Comparison of ENCODE assay signal across 8 cellular contexts in the genomic region with DNA sequence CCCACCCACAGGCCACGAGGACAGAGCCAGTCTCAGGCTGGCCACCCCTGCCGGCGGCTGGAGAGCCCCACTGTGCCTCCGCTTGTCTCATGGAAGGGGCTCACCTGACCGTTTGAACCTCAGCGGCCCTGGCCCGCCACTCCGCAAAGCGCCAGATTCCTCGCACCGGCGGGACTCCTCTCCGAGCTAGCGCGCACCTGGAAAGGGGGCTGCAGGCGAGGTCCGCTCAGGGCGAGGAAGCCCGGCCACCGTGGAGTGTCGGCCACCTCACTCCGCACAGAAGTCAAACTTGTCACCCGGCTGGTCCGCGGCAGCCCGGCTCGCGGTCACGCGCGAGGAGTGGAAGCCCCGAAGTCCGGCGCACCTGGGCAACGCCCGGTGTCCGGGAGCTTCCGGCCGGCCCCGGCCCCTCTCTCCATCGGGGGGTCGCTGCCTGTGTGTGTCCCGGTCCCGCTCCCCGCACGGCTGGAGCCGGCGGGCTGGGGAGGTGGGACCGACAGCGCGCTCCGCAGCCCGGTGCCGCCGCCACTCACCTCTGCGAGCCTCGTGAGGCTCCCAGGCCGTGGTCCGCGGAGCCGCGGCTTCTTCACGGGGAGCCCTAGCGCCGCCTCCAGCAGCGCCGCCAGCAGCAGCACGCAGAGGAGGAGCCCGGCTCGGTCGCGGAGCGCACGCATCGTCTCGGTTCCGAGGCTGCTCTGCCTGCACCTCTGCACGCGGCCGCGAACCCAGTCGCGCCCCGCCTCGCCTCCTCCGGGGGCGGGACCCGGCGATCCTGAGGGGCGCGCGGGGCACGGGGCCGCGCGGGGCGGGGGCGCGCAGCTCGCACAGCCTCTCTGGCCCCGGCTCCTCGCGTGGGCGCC. TPM values are rescaled to one million over a fixed set of nuclear protein-coding genes. Genes with fewer than 3 reads are reported as not detected.
DNase-seq lines count a peak whose midpoint lies in the region; ATAC-seq, FAIRE-seq and TF ChIP-seq lines count a peak whose summit lies in the region.

A gene (minus strand): TSS at position 697 of the 860 bp plus-strand sequence. CDS start 23 bp downstream, at position 674.

- BruUV-seq in GM12878 (replicated peaks; lab: Mats Ljungman, UMichigan): no TSS peak

- H3K9ac ChIP-seq in SU-DHL-6 (ENCODE audit: low read length) (peak within 1 kb of the TSS; percentile 47), GM12878 (ENCODE audit: control insufficient read depth, insufficient read depth, low read length) (no peak within 1 kb of the TSS; the same call in 1 of the 2 replicates)

- H3K27ac ChIP-seq in SU-DHL-6 (ENCODE audit: low read depth, low read length) (no peak within 1 kb of the TSS), GM12878 (ENCODE audit: control insufficient read depth, insufficient read depth) (no peak within 1 kb of the TSS)

- H3K27me3 ChIP-seq in SU-DHL-6 (ENCODE audit: low read length) (no peaks in the 10 kb centered on the region), GM12878 (replicated peaks in 1 of 2; ENCODE audit: control insufficient read depth in 2 of 2, insufficient read depth in 2 of 2, low read length in 1 of 2) (peaks cover 8% of the 10 kb centered on the region in 2 experiments; a peak in 3 of 4 replicates)

- no peaks in the 10 kb centered on the region for H3K9me2 ChIP-seq in SU-DHL-6 (replicated peaks; ENCODE audit: insufficient read depth, low read length)

- no peak for FAIRE-seq in GM12878 (lab: Jason Lieb, UNC)

- no peak for TF ChIP-seq POLR2A in GM12878 (IDR thresholded peaks at IDR 0.05; ENCODE audit: low read depth, low read length)

- H3K27me3 Mint-ChIP-seq in immature natural killer cell (ENCODE audit: low read depth in 3 of 3): peaks cover 7 to 12% (median 11%) of the 10 kb centered on the region in 3 donors

- peaks cover 0 to 3% (median 0%) of the 10 kb centered on the region in 6 donors for H3K9me3 Mint-ChIP-seq in immature natural killer cell

- POLR2A ChIA-PET in GM12878 (lab: Charles Lee): no interaction called here

- TF ChIP-seq EP300 in GM12878 (IDR thresholded peaks at IDR 0.05; ENCODE audit: borderline replicate concordance in 1 of 2, control insufficient read depth in 1 of 2, low read depth in 2 of 2, low read length in 2 of 2): no peak

- peaks cover 11% of the 10 kb centered on the region for H3K4me1 ChIP-seq in GM12878 (ENCODE audit: control insufficient read depth, insufficient read depth, low read length)

- H3K36me3 Mint-ChIP-seq in immature natural killer cell: peaks cover 0 to 10% (median 5%) of the 10 kb centered on the region in 3 donors

- WGBS in GM12878 (ENCODE audit: insufficient coverage, insufficient replicate concordance, low lambda C conversion rate, missing lambda C conversion rate): 8% methylated on average over 65 of the region's 104 CpGs

- H3K4me3 ChIP-seq in SU-DHL-6 (ENCODE audit: insufficient read depth, low read length, poor library complexity, severe bottlenecking) (peak within 1 kb of the TSS; percentile 54), GM12878 (peak within 1 kb of the TSS; percentile 63)

- SMC1A ChIA-PET in GM12878 (lab: Charles Lee; ENCODE audit: uncharacterized antibody, unreplicated experiment): no interaction called here

- intact Hi-C loops in GM12878 (cut with micrococcal nuclease; ENCODE audit: unreplicated experiment): no loop called here

- TF ChIP-seq CTCF in SU-DHL-6 (IDR thresholded peaks at IDR 0.05; ENCODE audit: insufficient read depth, low read length, poor library complexity, severe bottlenecking) (no peak), GM12878 (IDR thresholded peaks at IDR 0.05 in 2 of 3, conservative IDR thresholded peaks at IDR 0.05 in 1 of 3; ENCODE audit: control insufficient read depth in 2 of 3, extremely low read depth in 1 of 3, insufficient read depth in 1 of 3, low read depth in 3 of 3, low read length in 3 of 3) (no peak)

- in situ Hi-C loops in GM12878 (cut with MboI): no loop called here

- H3K4me3 Mint-ChIP-seq in immature natural killer cell: peak within 1 kb of the TSS; percentile 80 to 85 (median 82)

- H3K36me3 ChIP-seq in SU-DHL-6 (ENCODE audit: low read length): no peaks in the 10 kb centered on the region
- H3K36me3 ChIP-seq in GM12878 (ENCODE audit: control insufficient read depth in 2 of 2, insufficient read depth in 2 of 2, low read length in 1 of 2): no peaks in the 10 kb centered on the region

- CTCF ChIA-PET in GM12878 (lab: Yijun Ruan, JAX): interaction anchor here (1.7 kb wide), 1 partner anchor 39 kb away, joined by 5 read pairs; no protein-coding TSS in a partner anchor

- no peak within 1 kb of the TSS for H3K27ac Mint-ChIP-seq in immature natural killer cell

- ATAC-seq in GM18909 (IDR thresholded peaks at IDR 0.05; ENCODE audit: poor library complexity, unreplicated experiment) (peak; percentile 59), HG03432 (IDR thresholded peaks at IDR 0.05; ENCODE audit: unreplicated experiment) (peak; percentile 68), GM12878 (peak; percentile 85)

- H4K20me1 ChIP-seq in SU-DHL-6 (ENCODE audit: low read depth, low read length) (no peaks in the 10 kb centered on the region), GM12878 (ENCODE audit: control insufficient read depth, insufficient read depth) (no peaks in the 10 kb centered on the region)

- peaks cover 5 to 7% of the 10 kb centered on the region in 2 donors for H3K4me1 Mint-ChIP-seq in immature natural killer cell

- no peaks in the 10 kb centered on the region for H3K79me2 ChIP-seq in SU-DHL-6 (ENCODE audit: insufficient read depth, low read length)
- no peaks in the 10 kb centered on the region for H3K79me2 ChIP-seq in GM12878 (ENCODE audit: control insufficient read depth, insufficient read depth, low read length)

- no peak for TF ChIP-seq RAD21 in GM12878 (IDR thresholded peaks at IDR 0.05; ENCODE audit: insufficient read depth, low read depth, low read length)

- H2AFZ ChIP-seq in SU-DHL-6 (ENCODE audit: low read depth, low read length, severe bottlenecking) (peak within 1 kb of the TSS; percentile 64), GM12878 (ENCODE audit: control insufficient read depth, low read depth, low read length) (peak within 1 kb of the TSS; percentile 40)

- H3F3A ChIP-seq in SU-DHL-6 (ENCODE audit: insufficient read depth): peaks cover 8% of the 10 kb centered on the region; the same call in 1 of the 2 replicates

- H3K9me3 ChIP-seq in SU-DHL-6 (ENCODE audit: insufficient read depth, low read length) (no peaks in the 10 kb centered on the region), GM12878 (replicated peaks; ENCODE audit: control insufficient read depth, insufficient read depth, low read length) (no peaks in the 10 kb centered on the region; the same call in 2 of the 3 replicates)

- DNase-seq in AG08395 (ENCODE audit: low spot score) (peak; percentile 65), GM12878 (ENCODE audit: low read depth, low spot score) (no peak), immature natural killer cell (peak; percentile 38 to 52 (median 47)), OCI-M2 (lab: John Stamatoyannopoulos, UW; ENCODE audit: unreplicated experiment) (no peak)
- peak in 2 of 3 donors; percentile 23 to 39 for DNase-seq in stimulated activated CD4-positive, alpha-beta T cell treated with anti-CD3 and anti-CD28 coated beads, Interleukin-12 subunit alpha, Interleukin-12 subunit beta, amount 100 ng/mL, for 48 hours (ENCODE audit: low read depth in 2 of 3, low spot score in 1 of 3)

- RAD21 ChIA-PET in GM12878 (lab: Charles Lee; ENCODE audit: unreplicated experiment): no interaction called here

- H3K4me2 ChIP-seq in SU-DHL-6 (ENCODE audit: low read depth, low read length, poor library complexity, severe bottlenecking): peak within 1 kb of the TSS; percentile 64
- H3K4me2 ChIP-seq in GM12878 (ENCODE audit: control insufficient read depth, insufficient read depth): peak within 1 kb of the TSS; percentile 100

TF ChIP-seq in GM12878, 131 proteins besides CTCF, POLR2A, EP300 and RAD21:
- TF ChIP-seq HDAC6 (IDR thresholded peaks at IDR 0.05; ENCODE audit: unreplicated experiment) (peak; percentile 13), EGR1 (IDR thresholded peaks at IDR 0.05; ENCODE audit: borderline replicate concordance in 1 of 2, low read depth in 2 of 2, low read length in 2 of 2) (0 out of 3 replicates have a peak, but pooled peaks of 1 of the 2 experiments have one; percentile 16), MTA2 (IDR thresholded peaks at IDR 0.05; ENCODE audit: low read depth) (no peak), BHLHE40 (IDR thresholded peaks at IDR 0.05; ENCODE audit: borderline replicate concordance in 1 of 2, low read depth in 2 of 2, low read length in 1 of 2) (peak in 1 of 2 experiments; percentile 39; a peak in 1 of 4 replicates)

RNA-seq across cellular contexts. Expression of the gene that starts here (rescaled TPM):
- total RNA-seq in GM12878 (2013; cell fraction: nucleolus; rRNA removed): 2.9 and 4.1 TPM in 2 replicates
- total RNA-seq in GM12878 (2014; rRNA removed): not detected in 2 replicates
- total RNA-seq in GM12878 (2014; rRNA removed; fragmentation: Illumina TruSeq; extraction: Trizol): not detected in 2 replicates
- not detected in 2 replicates for total RNA-seq in GM12878 (2021)
- polyA plus RNA-seq in GM12878 (2011; ENCODE audit: low read depth): 0.17 TPM
- 0.03 TPM in 1 of 2 replicates, not detected in the other for polyA plus RNA-seq in GM12878 (2011; rRNA removed)
- 0.07 TPM in 2 replicates for polyA plus RNA-seq in GM12878 (2011; cell fraction: cytosol; rRNA removed)
- polyA plus RNA-seq in GM12878 (2011; cell fraction: nucleus; rRNA removed): 0.28 and 0.55 TPM in 2 replicates
- 0.15 and 0.17 TPM in 2 replicates for polyA plus RNA-seq in GM12878 (2012)
- polyA plus RNA-seq in GM12878 (2014; fragmentation: Illumina TruSeq; extraction: Trizol): not detected in 2 replicates
- not detected for polyA plus RNA-seq in GM12878 (2014; fragmentation: Nextera tagmentation; extraction: Ambion mirVana)
- polyA plus RNA-seq in GM12878 (2014; rRNA removed): 0.14 TPM in 1 of 2 replicates, not detected in the other
- not detected for polyA plus RNA-seq in GM12878 (2016; fragmentation: Nextera tagmentation; extraction: Ambion mirVana)
- 0.10 and 0.29 TPM in 2 replicates for polyA minus RNA-seq in GM12878 (2011; rRNA and poly(A)+ RNA removed)
- not detected in 2 replicates for polyA minus RNA-seq in GM12878 (2011; cell fraction: cytosol; rRNA and poly(A)+ RNA removed)
- polyA minus RNA-seq in GM12878 (2011; cell fraction: nucleus; rRNA and poly(A)+ RNA removed): not detected in 2 replicates
- polyA plus RNA-seq in immature natural killer cell: not detected

Comparison
In these comparisons a context has a peak if more than half of its experiments do, and no peak if none do; other contexts are left out.
1. Peak in DNase-seq in immature natural killer cell; RNA of the gene not detected or under 1 TPM.
2. DNase-seq: peak in AG08395 (single experiment) and stimulated activated CD4-positive, alpha-beta T cell treated with anti-CD3 and anti-CD28 coated beads, Interleukin-12 subunit alpha, Interleukin-12 subunit beta, amount 100 ng/mL, for 48 hours (2 of 3); none in GM12878 (single experiment) and OCI-M2 (single experiment).
3. Peak in every context shown above with its lines, with median percentiles within 50 percentile points of each other: ATAC-seq.